ENCODE assay signal across 11 cellular contexts in genomic region chr1:234515411-234515810, GRCh38. TPM values are rescaled to one million over a fixed set of nuclear protein-coding genes. Genes with fewer than 3 reads are reported as not detected.
A peak's percentile ranks its signal among the peaks of the same experiment; 100 is the strongest.
DNase-seq lines count a peak whose midpoint lies in the region; ATAC-seq, FAIRE-seq and TF ChIP-seq lines count a peak whose summit lies in the region.
"Had no signal": no experiment of that assay in that cellular context is flagged by ENCODE, and none has a peak within 500 bp of the region (broad histone marks: within the 10 kb centered on the region; RNA-seq: fewer than 3 reads in every experiment).

No MANE protein-coding gene starts in this region.

- POLR2A ChIA-PET in endothelial cell of umbilical vein (lab: Charles Lee) = no interaction called here
- POLR2A ChIA-PET in CD8-positive, alpha-beta T cell (lab: Charles Lee) = no interaction called here

- H3K4me1 ChIP-seq in BLaER1 (peaks cover 83% of the 10 kb centered on the region), endothelial cell of umbilical vein (ENCODE audit: control insufficient read depth, extremely low read depth, insufficient read depth, low read length) (peaks cover 15% of the 10 kb centered on the region), mucosa of descending colon (ENCODE audit: low read depth) (no peaks in the 10 kb centered on the region)
- no peaks in the 10 kb centered on the region for H3K4me1 ChIP-seq in CD8-positive, alpha-beta T cell (ENCODE audit: insufficient read depth, low read length)

- intact Hi-C loops in endothelial cell of umbilical vein (cut with micrococcal nuclease) = loop anchor here (1.0 kb wide), 1 partner anchor 29 kb away; no protein-coding TSS in a partner anchor
- intact Hi-C loops in CD8-positive, alpha-beta T cell (cut with DNase I, micrococcal nuclease) = no loop called here
- intact Hi-C loops in mucosa of descending colon (cut with DNase I, micrococcal nuclease) = no loop called here

- no peak for FAIRE-seq in endothelial cell of umbilical vein (lab: Jason Lieb, UNC)

- H3F3A ChIP-seq in neural cell (ENCODE audit: insufficient read depth, low read length, poor library complexity, severe bottlenecking) = no peaks in the 10 kb centered on the region

- H3K27ac Mint-ChIP-seq in CD8-positive, alpha-beta T cell = no peak overlapping the region
- H3K27ac Mint-ChIP-seq in activated T-helper 17 cell treated with anti-CD3 and anti-CD28 coated beads, Interleukin-2, amount 50 U/mL, for 72 hours = no peak overlapping the region
- H3K27ac Mint-ChIP-seq: activated CD4-positive, alpha-beta T cell treated with anti-CD3 and anti-CD28 coated beads, Interleukin-2, amount 10 ng/mL, durations not matched to agents 7 days and 5 days had no signal

- H3K4me3 ChIP-seq in BLaER1 = no peak overlapping the region
- H3K4me3 ChIP-seq in MG63 = no peak overlapping the region
- no peak overlapping the region for H3K4me3 ChIP-seq in endothelial cell of umbilical vein (replicated peaks in 1 of 3; ENCODE audit: insufficient read depth in 1 of 3, low read depth in 1 of 3, low read length in 3 of 3)
- no peak overlapping the region for H3K4me3 ChIP-seq in neural cell (ENCODE audit: low read length)
- H3K4me3 ChIP-seq in CD8-positive, alpha-beta T cell (ENCODE audit: low read depth, low read length) = no peak overlapping the region
- no peak overlapping the region for H3K4me3 ChIP-seq in mucosa of descending colon

- H3K27ac ChIP-seq in BLaER1 = peak overlapping the region; percentile 67
- peak overlapping the region; percentile 58 for H3K27ac ChIP-seq in endothelial cell of umbilical vein (ENCODE audit: insufficient read depth, low read depth, low read length)
- H3K27ac ChIP-seq in neural cell (ENCODE audit: low read length) = peak overlapping the region; percentile 2
- H3K27ac ChIP-seq in CD8-positive, alpha-beta T cell (ENCODE audit: low read depth, low read length) = no peak overlapping the region

- H3K4me2 ChIP-seq in BLaER1 (peak overlapping the region; percentile 52), endothelial cell of umbilical vein (ENCODE audit: insufficient read depth, low read length) (peak overlapping the region; percentile 72), neural cell (ENCODE audit: low read length) (no peak overlapping the region)

- no peaks in the 10 kb centered on the region for H4K20me1 ChIP-seq in BLaER1
- H4K20me1 ChIP-seq in endothelial cell of umbilical vein (replicated peaks; ENCODE audit: control insufficient read depth, extremely low read depth, insufficient read depth, low read length) = no peaks in the 10 kb centered on the region
- no peaks in the 10 kb centered on the region for H4K20me1 ChIP-seq in neural cell (ENCODE audit: insufficient read depth)

- H3K9me3 ChIP-seq in BLaER1 = no peaks in the 10 kb centered on the region
- no peaks in the 10 kb centered on the region for H3K9me3 ChIP-seq in MG63
- H3K9me3 ChIP-seq in endothelial cell of umbilical vein (replicated peaks; ENCODE audit: control insufficient read depth, insufficient read depth, low read length) = no peaks in the 10 kb centered on the region
- no peaks in the 10 kb centered on the region for H3K9me3 ChIP-seq in neural cell (ENCODE audit: low read length)
- H3K9me3 ChIP-seq in CD8-positive, alpha-beta T cell (ENCODE audit: low read length) = no peaks in the 10 kb centered on the region
- H3K9me3 ChIP-seq in mucosa of descending colon = no peaks in the 10 kb centered on the region

- H3K9me2 ChIP-seq in neural cell (ENCODE audit: insufficient read depth, low read length) = no peaks in the 10 kb centered on the region

- no peaks in the 10 kb centered on the region for H3K27me3 ChIP-seq in BLaER1
- H3K27me3 ChIP-seq in MG63 = no peaks in the 10 kb centered on the region
- no peaks in the 10 kb centered on the region for H3K27me3 ChIP-seq in endothelial cell of umbilical vein (ENCODE audit: control insufficient read depth in 2 of 2, insufficient read depth in 2 of 2, low read length in 2 of 2)
- H3K27me3 ChIP-seq in neural cell (ENCODE audit: insufficient read depth, low read depth, low read length) = no peaks in the 10 kb centered on the region
- no peaks in the 10 kb centered on the region for H3K27me3 ChIP-seq in CD8-positive, alpha-beta T cell (ENCODE audit: insufficient read depth, low read length)

- no peaks in the 10 kb centered on the region for H3K36me3 Mint-ChIP-seq in CD8-positive, alpha-beta T cell
- no peaks in the 10 kb centered on the region for H3K36me3 Mint-ChIP-seq in activated T-helper 17 cell treated with anti-CD3 and anti-CD28 coated beads, Interleukin-2, amount 50 U/mL, for 72 hours (ENCODE audit: low read depth)

- BruUV-seq in endothelial cell of umbilical vein (replicated peaks; lab: Mats Ljungman, UMichigan) = no TSS peak

- H3K36me3 ChIP-seq in BLaER1 (no peaks in the 10 kb centered on the region), MG63 (no peaks in the 10 kb centered on the region), endothelial cell of umbilical vein (ENCODE audit: control insufficient read depth in 2 of 2, extremely low read depth in 1 of 2, insufficient read depth in 2 of 2, low read length in 2 of 2) (no peaks in the 10 kb centered on the region), neural cell (ENCODE audit: insufficient read depth, low read length) (no peaks in the 10 kb centered on the region), mucosa of descending colon (ENCODE audit: low read depth) (no peaks in the 10 kb centered on the region)
- H3K36me3 ChIP-seq in CD8-positive, alpha-beta T cell (ENCODE audit: insufficient read depth, low read length) = no peaks in the 10 kb centered on the region

- no peaks in the 10 kb centered on the region for H3K9me1 ChIP-seq in endothelial cell of umbilical vein (replicated peaks; ENCODE audit: control insufficient read depth, extremely low read depth, insufficient read depth, low read length)

- CTCF ChIA-PET in endothelial cell of umbilical vein (lab: Charles Lee) = interaction anchor here (0.8 to 1.1 kb wide), 4 partner anchors 15 to 569 kb away, joined by 3 to 5 read pairs (median 4); no protein-coding TSS in a partner anchor
- CTCF ChIA-PET in CD8-positive, alpha-beta T cell (lab: Charles Lee) = interaction anchor here (0.8 to 1.1 kb wide), 2 partner anchors 16 to 666 kb away, joined by 3 read pairs; no protein-coding TSS in a partner anchor

- TF ChIP-seq CTCF in endothelial cell of umbilical vein (IDR thresholded peaks at IDR 0.05; ENCODE audit: extremely low read depth in 1 of 2, insufficient read depth in 1 of 2, low read depth in 1 of 2, low read length in 2 of 2) (no peak), neural cell (IDR thresholded peaks at IDR 0.05; ENCODE audit: poor library complexity, severe bottlenecking) (no peak), mucosa of descending colon (IDR thresholded peaks at IDR 0.05) (no peak)
- no peak for TF ChIP-seq CTCF in CD8-positive, alpha-beta T cell (IDR thresholded peaks at IDR 0.05)

- no peaks in the 10 kb centered on the region for H3K9me3 Mint-ChIP-seq in CD8-positive, alpha-beta T cell
- H3K9me3 Mint-ChIP-seq in activated T-helper 17 cell treated with anti-CD3 and anti-CD28 coated beads, Interleukin-2, amount 50 U/mL, for 72 hours = no peaks in the 10 kb centered on the region
- H3K9me3 Mint-ChIP-seq: activated CD4-positive, alpha-beta T cell treated with anti-CD3 and anti-CD28 coated beads, Interleukin-2, amount 10 ng/mL, durations not matched to agents 7 days and 5 days; central memory CD8-positive, alpha-beta T cell had no signal

- peak; percentile 48 for DNase-seq in MG63
- no peak for DNase-seq in endothelial cell of umbilical vein (ENCODE audit: low read depth, low spot score)
- DNase-seq in CD8-positive, alpha-beta T cell = no peak
- no peak for DNase-seq in mucosa of descending colon
- DNase-seq: activated CD4-positive, alpha-beta T cell treated with anti-CD3 and anti-CD28 coated beads, Interleukin-2, amount 10 ng/mL, durations not matched to agents 7 days and 5 days; NCI-H774 had no signal

- H2AFZ ChIP-seq in endothelial cell of umbilical vein (ENCODE audit: low read depth, low read length) (peak overlapping the region; percentile 41), neural cell (ENCODE audit: low read depth, low read length) (no peak overlapping the region)

- H3K79me2 ChIP-seq in endothelial cell of umbilical vein (ENCODE audit: control insufficient read depth, insufficient read depth, low read length) (no peaks in the 10 kb centered on the region), neural cell (replicated peaks; ENCODE audit: insufficient read depth, low read length) (no peaks in the 10 kb centered on the region)

- H3K27me3 Mint-ChIP-seq in CD8-positive, alpha-beta T cell (ENCODE audit: low read depth) = peaks cover 4% of the 10 kb centered on the region
- H3K27me3 Mint-ChIP-seq in activated T-helper 17 cell treated with anti-CD3 and anti-CD28 coated beads, Interleukin-2, amount 50 U/mL, for 72 hours = peaks cover 3% of the 10 kb centered on the region
- H3K27me3 Mint-ChIP-seq: activated CD4-positive, alpha-beta T cell treated with anti-CD3 and anti-CD28 coated beads, Interleukin-2, amount 10 ng/mL, durations not matched to agents 7 days and 5 days; central memory CD8-positive, alpha-beta T cell had no signal

- peak overlapping the region; percentile 56 for H3K9ac ChIP-seq in BLaER1
- H3K9ac ChIP-seq in endothelial cell of umbilical vein (replicated peaks; ENCODE audit: extremely low read depth, insufficient read depth, low read length) = peak overlapping the region; percentile 58
- peak overlapping the region; percentile 31 for H3K9ac ChIP-seq in neural cell (ENCODE audit: low read length)

- ATAC-seq in CD8-positive, alpha-beta T cell = no peak
- ATAC-seq in HG03159 (IDR thresholded peaks at IDR 0.05; ENCODE audit: unreplicated experiment) (no peak), mucosa of descending colon (no peak)
- no peak for ATAC-seq in activated T-helper 17 cell treated with anti-CD3 and anti-CD28 coated beads, Interleukin-2, amount 50 U/mL, for 72 hours (replicated peaks)

- no peak for TF ChIP-seq RAD21 in neural cell (conservative IDR thresholded peaks at IDR 0.05)

- H3K4me3 Mint-ChIP-seq in CD8-positive, alpha-beta T cell = no peak overlapping the region
- H3K4me3 Mint-ChIP-seq in activated T-helper 17 cell treated with anti-CD3 and anti-CD28 coated beads, Interleukin-2, amount 50 U/mL, for 72 hours = no peak overlapping the region
- H3K4me3 Mint-ChIP-seq: activated CD4-positive, alpha-beta T cell treated with anti-CD3 and anti-CD28 coated beads, Interleukin-2, amount 10 ng/mL, durations not matched to agents 7 days and 5 days; central memory CD8-positive, alpha-beta T cell had no signal

- dilution Hi-C loops in endothelial cell of umbilical vein (cut with MboI; ENCODE audit: extremely low pct_ligation_motif_present, low sequenced_read_pairs) = no loop called here

- TF ChIP-seq POLR2A in endothelial cell of umbilical vein (IDR thresholded peaks at IDR 0.05; ENCODE audit: low read depth, low read length) = no peak

- no peak for TF ChIP-seq EP300 in neural cell (conservative IDR thresholded peaks at IDR 0.05; ENCODE audit: poor library complexity, severe bottlenecking)

- H3K4me1 Mint-ChIP-seq in CD8-positive, alpha-beta T cell (ENCODE audit: low read depth) = no peaks in the 10 kb centered on the region
- H3K4me1 Mint-ChIP-seq in activated T-helper 17 cell treated with anti-CD3 and anti-CD28 coated beads, Interleukin-2, amount 50 U/mL, for 72 hours = peaks cover 14% of the 10 kb centered on the region
- H3K4me1 Mint-ChIP-seq: central memory CD8-positive, alpha-beta T cell had no signal

RNA-seq across cellular contexts. Expression of gene TARBP1, which starts 36.4 kb away (rescaled TPM):
- 21.5 and 43.9 TPM in 2 replicates for total RNA-seq in MG63 (2014; rRNA removed; shearing (Covaris generic); ENCODE audit: low replicate concordance)
- total RNA-seq in endothelial cell of umbilical vein = 21.0 and 23.4 TPM in 2 replicates
- 17.3 and 20.4 TPM in 2 replicates for polyA plus RNA-seq in endothelial cell of umbilical vein
- polyA plus RNA-seq in endothelial cell of umbilical vein (2011; cell fraction: cytosol; rRNA removed) = 13.1 and 14.5 TPM in 2 replicates
- polyA plus RNA-seq in endothelial cell of umbilical vein (2011; cell fraction: nucleus; rRNA removed) = 110 and 116 TPM in 2 replicates
- polyA plus RNA-seq in endothelial cell of umbilical vein (2012) = 17.4 and 18.0 TPM in 2 replicates
- polyA minus RNA-seq in endothelial cell of umbilical vein = 21.2 and 27.0 TPM in 2 replicates
- polyA minus RNA-seq in endothelial cell of umbilical vein (2011; cell fraction: cytosol; rRNA and poly(A)+ RNA removed) = 14.7 TPM
- 22.8 and 30.0 TPM in 2 replicates for polyA minus RNA-seq in endothelial cell of umbilical vein (2011; cell fraction: nucleus; rRNA and poly(A)+ RNA removed)
- 267 and 329 TPM in 2 replicates for polyA plus RNA-seq in neural cell
- 126 and 133 TPM in 2 replicates for polyA minus RNA-seq in neural cell
- 10 to 100 TPM; 38.2 to 39.5 TPM for total RNA-seq in CD8-positive, alpha-beta T cell
- 10 to 100 TPM; 20.7 to 22.2 TPM for total RNA-seq in activated T-helper 17 cell treated with anti-CD3 and anti-CD28 coated beads, Interleukin-2, amount 50 U/mL, for 72 hours
- total RNA-seq in mucosa of descending colon = 10 to 100 TPM; 16.2 to 29.5 (median 23.5) TPM
